10 cellular contexts compared by ENCODE assay signal in genomic region chr3:30984855-30985793, GRCh38.
DNase-seq lines count a peak whose midpoint lies in the region; ATAC-seq and TF ChIP-seq lines count a peak whose summit lies in the region.
"Had no signal": no experiment of that assay in that cellular context is flagged by ENCODE, and none has a peak within 500 bp of the region (broad histone marks: within the 10 kb centered on the region; RNA-seq: fewer than 3 reads in every experiment).

No MANE protein-coding gene starts in this region.

- H3K27me3 ChIP-seq in upper lobe of right lung, result no peaks in the 10 kb centered on the region

- DNase-seq in NAMALWA (ENCODE audit: low spot score) (peak; percentile 50), left kidney (ENCODE audit: low read depth, low spot score) (peak; percentile 44), NCI-H1092 (lab: John Stamatoyannopoulos, UW) (no peak), midbrain (lab: John Stamatoyannopoulos, UW) (no peak), upper lobe of right lung (no peak)
- no peak for DNase-seq in central memory CD4-positive, alpha-beta T cell
- DNase-seq: activated T-cell treated with anti-CD3 and anti-CD28 coated beads, Interleukin-2, amount 50 U/mL, for 72 hours; NCI-H510A had no signal

- no peak for TF ChIP-seq CTCF in upper lobe of right lung (IDR thresholded peaks at IDR 0.05)

- intact Hi-C loops in upper lobe of right lung (cut with DNase I), result no loop called here

- H3K9me3 ChIP-seq in upper lobe of right lung, result no peaks in the 10 kb centered on the region

- no peaks in the 10 kb centered on the region for H3K36me3 ChIP-seq in upper lobe of right lung

- H3K27ac ChIP-seq in upper lobe of right lung, result no peak overlapping the region

- peaks cover 11% of the 10 kb centered on the region for H3K4me1 ChIP-seq in upper lobe of right lung

- peak; percentile 50 for ATAC-seq in GM18858 (IDR thresholded peaks at IDR 0.05; ENCODE audit: unreplicated experiment)
- ATAC-seq in HG02588 (IDR thresholded peaks at IDR 0.05; ENCODE audit: unreplicated experiment), result peak; percentile 65
- no peak for ATAC-seq in upper lobe of right lung
- ATAC-seq: activated T-cell treated with anti-CD3 and anti-CD28 coated beads, Interleukin-2, amount 50 U/mL, for 72 hours had no signal

- no peak overlapping the region for H3K4me3 ChIP-seq in upper lobe of right lung

Comparison
In these comparisons a context has a peak if more than half of its experiments do, and no peak if none do; other contexts are left out.
1. DNase-seq: peak in NAMALWA (single experiment) and left kidney (single experiment); none in central memory CD4-positive, alpha-beta T cell (single experiment), NCI-H1092 (single experiment), midbrain (single experiment) and upper lobe of right lung (single experiment).